Comparison of ENCODE assay signal across 9 cellular contexts in genomic region chr16:24514096-24514495, GRCh38.
"Had no signal": no experiment of that assay in that cellular context is flagged by ENCODE, and none has a peak within 500 bp of the region (broad histone marks: within the 10 kb centered on the region; RNA-seq: fewer than 3 reads in every experiment).

No MANE protein-coding gene starts in this region.

- H3K9me3 ChIP-seq: HAP-1 had no signal

- DNase-seq: GM23248, GOT3, H7, HFFc6, KBM-7 had no signal

- H3K4me1 ChIP-seq: HAP-1 had no signal

- ATAC-seq: HCT116, HepG2 had no signal

- H3K36me3 ChIP-seq: HAP-1 had no signal

- H2AFZ ChIP-seq: GM23248 had no signal

- H3K27ac ChIP-seq: GM23248, HL-60 had no signal

- H3K4me3 ChIP-seq: GM23248, HAP-1 had no signal

- H3K9ac ChIP-seq: GM23248 had no signal
